Comparison of ENCODE assay signal across 12 cellular contexts in genomic region chr16:87924937-87925670, GRCh38. TPM values are rescaled to one million over a fixed set of nuclear protein-coding genes. Genes with fewer than 3 reads are reported as not detected.
DNase-seq lines count a peak whose midpoint lies in the region; ATAC-seq and TF ChIP-seq lines count a peak whose summit lies in the region.
"Had no signal": no experiment of that assay in that cellular context is flagged by ENCODE, and none has a peak within 500 bp of the region (broad histone marks: within the 10 kb centered on the region; RNA-seq: fewer than 3 reads in every experiment).

No MANE protein-coding gene starts in this region.

- intact Hi-C loops in transverse colon (cut with DNase I; ENCODE audit: low total_unique reads) = no loop called here

- H3K36me3 ChIP-seq in WERI-Rb-1 = no peaks in the 10 kb centered on the region
- H3K36me3 ChIP-seq in neuronal stem cell (replicated peaks in 1 of 2; ENCODE audit: control insufficient read depth in 2 of 2, insufficient read depth in 2 of 2, low read length in 2 of 2) = no peaks in the 10 kb centered on the region
- no peaks in the 10 kb centered on the region for H3K36me3 ChIP-seq in transverse colon

- no peak overlapping the region for H4K8ac ChIP-seq in neuronal stem cell (ENCODE audit: low read depth, low read length)

- no peak overlapping the region for H2BK120ac ChIP-seq in neuronal stem cell (ENCODE audit: low read depth, low read length)

- TF ChIP-seq EP300 in transverse colon (IDR thresholded peaks at IDR 0.05; ENCODE audit: low read depth) = no peak

- H4K91ac ChIP-seq in neuronal stem cell (ENCODE audit: low read depth, low read length, poor library complexity) = no peak overlapping the region

- TF ChIP-seq CTCF in WERI-Rb-1 (IDR thresholded peaks at IDR 0.05; ENCODE audit: low read depth, low read length) (0 out of 2 replicates have a peak, but pooled peaks have one; percentile 16), transverse colon (IDR thresholded peaks at IDR 0.05) (no peak)

- H3K27me3 ChIP-seq in WERI-Rb-1 (ENCODE audit: insufficient read depth, low read depth, severe bottlenecking) (no peaks in the 10 kb centered on the region), neuronal stem cell (ENCODE audit: control insufficient read depth in 3 of 3, insufficient read depth in 3 of 3, low read depth in 1 of 3, low read length in 3 of 3) (peaks cover 0 to 12% (median 0%) of the 10 kb centered on the region in 3 experiments), transverse colon (peaks cover 8% of the 10 kb centered on the region)

- ATAC-seq in GM21723 (IDR thresholded peaks at IDR 0.05; ENCODE audit: unreplicated experiment) = no peak

- peak; percentile 88 for DNase-seq in DMS79 treated with DMSO at 0.1 percent for 48 hours (lab: John Stamatoyannopoulos, UW)
- peak; percentile 77 for DNase-seq in NCI-H2029 (lab: John Stamatoyannopoulos, UW)
- DNase-seq in WERI-Rb-1 = peak; percentile 80
- no peak for DNase-seq in neuronal stem cell (ENCODE audit: low spot score)
- no peak for DNase-seq in mucosa of gallbladder (ENCODE audit: low spot score)
- DNase-seq in amniotic stem cell (lab: John Stamatoyannopoulos, UW) = no peak
- DNase-seq in transverse colon = no peak
- DNase-seq: activated naive CD4-positive, alpha-beta T cell; effector memory CD8-positive, alpha-beta T cell; GDM1; NCI-H1048 had no signal

- H3K4me2 ChIP-seq in neuronal stem cell (ENCODE audit: insufficient read depth, low read length, poor library complexity, severe bottlenecking) = no peak overlapping the region

- H3K4me3 ChIP-seq in WERI-Rb-1 (ENCODE audit: low read depth, low read length) (no peak overlapping the region), neuronal stem cell (ENCODE audit: low read length in 2 of 2) (no peak overlapping the region), transverse colon (no peak overlapping the region)

- no peak overlapping the region for H3K4ac ChIP-seq in neuronal stem cell (ENCODE audit: low read length)

- H2AFZ ChIP-seq in neuronal stem cell (ENCODE audit: low read length) = peak overlapping the region; percentile 65

- no CpG with 5 or more reads among the region's 21 CpGs for WGBS in neuronal stem cell (ENCODE audit: extremely low coverage in 2 of 2, insufficient read length in 2 of 2, insufficient replicate concordance in 1 of 2), 2 donors
- 75 to 80% methylated on average over 6 to 21 of the region's 21 CpGs for WGBS in transverse colon (ENCODE audit: low coverage in 1 of 2), 2 donors

- H2BK15ac ChIP-seq in neuronal stem cell (ENCODE audit: low read length) = no peak overlapping the region

- H2BK5ac ChIP-seq in neuronal stem cell (ENCODE audit: low read length) = no peak overlapping the region

- H3K14ac ChIP-seq in neuronal stem cell (ENCODE audit: low read length) = no peak overlapping the region

- no peak overlapping the region for H3K23ac ChIP-seq in neuronal stem cell (ENCODE audit: low read depth, low read length, poor library complexity)

- in situ Hi-C loops in transverse colon (cut with MboI; ENCODE audit: low pct_ligation_motif_present in 1 of 4, low pct_unique_long_range_greater_than_20kb in 1 of 4, low sequenced_read_pairs in 3 of 4) = loop anchor here in 1 of 4 donors (25.0 kb wide), 1 partner anchor 138 kb away; no protein-coding TSS in a partner anchor

- peak overlapping the region; percentile 21 for H2AK5ac ChIP-seq in neuronal stem cell (ENCODE audit: low read depth, low read length)

- H3K27ac ChIP-seq in WERI-Rb-1 (peak overlapping the region; percentile 59), neuronal stem cell (replicated peaks; ENCODE audit: low read length) (no peak overlapping the region), transverse colon (no peak overlapping the region)

- H3K79me1 ChIP-seq in neuronal stem cell (ENCODE audit: low read depth, low read length) = no peaks in the 10 kb centered on the region

- TF ChIP-seq POLR2A in transverse colon (IDR thresholded peaks at IDR 0.05) = no peak

- H3K4me1 ChIP-seq in neuronal stem cell (ENCODE audit: control insufficient read depth in 2 of 2, insufficient read depth in 1 of 2, low read depth in 1 of 2, low read length in 2 of 2) = peaks cover 2 to 11% of the 10 kb centered on the region in 2 donors
- no peaks in the 10 kb centered on the region for H3K4me1 ChIP-seq in transverse colon

- no peak overlapping the region for H2BK12ac ChIP-seq in neuronal stem cell (ENCODE audit: low read length)

- no peak overlapping the region for H3K9ac ChIP-seq in neuronal stem cell (ENCODE audit: low read depth, low read length, poor library complexity)

- H3K18ac ChIP-seq in neuronal stem cell (ENCODE audit: low read length) = no peak overlapping the region

- H3K9me3 ChIP-seq in WERI-Rb-1 (ENCODE audit: severe bottlenecking) (no peaks in the 10 kb centered on the region), neuronal stem cell (replicated peaks in 1 of 2; ENCODE audit: control insufficient read depth in 2 of 2, insufficient read depth in 1 of 2, low read depth in 1 of 2, low read length in 2 of 2) (no peaks in the 10 kb centered on the region), transverse colon (no peaks in the 10 kb centered on the region)

RNA-seq across cellular contexts. Expression of gene CA5A, which starts 11.2 kb away (rescaled TPM):
- not detected for polyA plus RNA-seq in neuronal stem cell (2013, experiment 1 of 2)
- polyA plus RNA-seq in neuronal stem cell (2013, experiment 2 of 2) = not detected
- total RNA-seq in mucosa of gallbladder (0.14 TPM), transverse colon (not detected)

RNA-seq across cellular contexts. Expression of gene BANP, which starts 26.1 kb away (rescaled TPM):
- polyA plus RNA-seq in neuronal stem cell (2013, experiment 1 of 2) = 22.7 TPM
- polyA plus RNA-seq in neuronal stem cell (2013, experiment 2 of 2) = 22.7 TPM
- total RNA-seq in mucosa of gallbladder = 31.7 TPM
- 10 to 100 TPM; 15.3 to 25.1 (median 18.7) TPM for total RNA-seq in transverse colon

RNA-seq across cellular contexts. Expression of gene SLC7A5, which starts 55.8 kb away (rescaled TPM):
- 18.4 TPM for polyA plus RNA-seq in neuronal stem cell (2013, experiment 1 of 2)
- 18.6 TPM for polyA plus RNA-seq in neuronal stem cell (2013, experiment 2 of 2)
- 9.4 TPM for total RNA-seq in mucosa of gallbladder
- total RNA-seq in transverse colon = 1 to 10 TPM; 2.7 to 7.0 (median 5.7) TPM

Comparison
In these comparisons a context has a peak if more than half of its experiments do, and no peak if none do; other contexts are left out.
1. DNase-seq: peak in DMS79 treated with DMSO at 0.1 percent for 48 hours (single experiment), NCI-H2029 (single experiment) and WERI-Rb-1 (single experiment); none in neuronal stem cell (single experiment), mucosa of gallbladder (single experiment), amniotic stem cell (single experiment) and transverse colon (single experiment).